Comparison of ENCODE assay signal across 8 cellular contexts in the genomic region with DNA sequence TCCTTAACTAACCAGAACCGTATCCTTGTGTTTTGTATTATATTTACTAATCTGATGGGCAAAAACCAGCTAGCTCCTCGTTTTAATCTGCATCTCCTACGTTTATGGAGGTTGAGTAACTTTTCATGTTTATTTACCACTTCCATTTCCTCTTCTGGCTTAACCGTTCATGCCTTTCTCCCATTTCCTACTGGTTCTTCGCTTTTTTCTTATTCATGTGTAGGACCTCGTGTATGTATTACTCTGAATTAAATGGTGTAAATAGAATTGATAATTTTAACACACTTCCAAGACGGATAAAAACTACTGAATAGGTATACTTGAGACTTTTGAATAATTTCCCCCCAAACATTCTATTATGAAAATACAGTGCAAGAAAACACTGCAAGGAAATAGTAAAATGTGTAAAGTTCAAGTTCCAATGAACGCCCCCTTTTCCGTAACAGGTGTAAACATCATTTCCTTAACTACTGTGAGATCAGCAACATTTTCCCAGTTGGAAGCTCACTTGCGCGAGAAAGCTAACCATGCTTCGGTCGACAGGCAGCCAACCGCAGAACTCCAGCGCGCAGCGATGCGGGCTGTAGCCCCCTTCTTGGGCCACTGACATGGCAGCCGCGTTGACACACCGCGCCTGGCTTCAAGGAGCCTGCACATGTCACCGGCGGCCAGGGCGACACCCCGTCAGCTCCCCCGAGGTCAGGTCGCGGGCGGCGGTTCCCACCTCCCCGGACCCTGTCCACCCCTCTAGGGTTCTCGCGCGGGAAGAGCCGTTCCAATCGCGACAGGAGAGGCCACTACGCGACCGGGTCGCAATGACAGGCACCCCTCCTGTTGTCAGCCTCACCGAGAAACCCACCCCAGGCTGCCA. TPM values are rescaled to one million over a fixed set of nuclear protein-coding genes. Genes with fewer than 3 reads are reported as not detected.
DNase-seq lines count a peak whose midpoint lies in the region; ATAC-seq and TF ChIP-seq lines count a peak whose summit lies in the region.

No MANE protein-coding gene starts in this region.

- TF ChIP-seq POLR2A in spleen (IDR thresholded peaks at IDR 0.05), result no peak

- peaks cover 13 to 48% (median 24%) of the 10 kb centered on the region in 10 experiments for H3K4me1 ChIP-seq in BLaER1 treated with 17β-estradiol and CSF1 and Interleukin-3, amounts not matched to agents 10 nM and 100 nM
- H3K4me1 ChIP-seq in spleen, result peaks cover 4 to 64% (median 37%) of the 10 kb centered on the region in 6 donors

- H3K4me3 ChIP-seq in BLaER1 treated with 17β-estradiol and CSF1 and Interleukin-3, amounts not matched to agents 10 nM and 100 nM, result peak overlapping the region; percentile 75 to 99 (median 96)
- H3K4me3 ChIP-seq in brain microvascular endothelial cell (ENCODE audit: low read depth, low read length) (peak overlapping the region; percentile 91), spleen (peak overlapping the region; percentile 82 to 94 (median 90))

- H3K9ac ChIP-seq in BLaER1 treated with 17β-estradiol and CSF1 and Interleukin-3, amounts not matched to agents 10 nM and 100 nM, result peak overlapping the region; percentile 89 to 99 (median 96)

- H3K27ac ChIP-seq in BLaER1 treated with 17β-estradiol and CSF1 and Interleukin-3, amounts not matched to agents 10 nM and 100 nM, result peak overlapping the region; percentile 83 to 98 (median 95)
- peak overlapping the region; percentile 83 for H3K27ac ChIP-seq in brain microvascular endothelial cell
- H3K27ac ChIP-seq in spleen, result peak overlapping the region; percentile 85 to 98 (median 94)

- no peaks in the 10 kb centered on the region for H3K9me3 ChIP-seq in BLaER1 treated with 17β-estradiol and CSF1 and Interleukin-3, amounts not matched to agents 10 nM and 100 nM (replicated peaks in 1 of 11)
- no peaks in the 10 kb centered on the region for H3K9me3 ChIP-seq in spleen

- H3K36me3 ChIP-seq in BLaER1 treated with 17β-estradiol and CSF1 and Interleukin-3, amounts not matched to agents 10 nM and 100 nM, result peaks cover 0 to 5% (median 0%) of the 10 kb centered on the region in 11 experiments; a peak in 5 of 22 replicates
- H3K36me3 ChIP-seq in brain microvascular endothelial cell (replicated peaks) (no peaks in the 10 kb centered on the region), spleen (no peaks in the 10 kb centered on the region)

- ATAC-seq in GM19467 (IDR thresholded peaks at IDR 0.05; ENCODE audit: unreplicated experiment), result peak; percentile 6

- H3K27me3 ChIP-seq in BLaER1 treated with 17β-estradiol and CSF1 and Interleukin-3, amounts not matched to agents 10 nM and 100 nM, result no peaks in the 10 kb centered on the region
- H3K27me3 ChIP-seq in brain microvascular endothelial cell (replicated peaks) (no peaks in the 10 kb centered on the region), spleen (replicated peaks in 1 of 7) (no peaks in the 10 kb centered on the region)

- TF ChIP-seq CTCF in brain microvascular endothelial cell (IDR thresholded peaks at IDR 0.05; ENCODE audit: low read depth, low read length, missing control alignments), result no peak
- no peak for TF ChIP-seq CTCF in spleen (IDR thresholded peaks at IDR 0.05 in 8 of 11, conservative IDR thresholded peaks at IDR 0.05 in 3 of 11)

- 1 to 3% (median 1%) methylated on average over 18 to 43 of the region's 43 CpGs for WGBS in spleen, 5 donors

- intact Hi-C loops in spleen (cut with DNase I; ENCODE audit: low total_unique reads), result no loop called here

- peak in 39 of 76 experiments; percentile 8 to 63 (median 36) for DNase-seq in HUDEP-2 (lab: John Stamatoyannopoulos, UW; ENCODE audit: unreplicated experiment in 76 of 76)
- DNase-seq in SW 1271 (lab: John Stamatoyannopoulos, UW), result peak; percentile 16 to 46
- peak; percentile 8 for DNase-seq in brain microvascular endothelial cell
- peak; percentile 40 for DNase-seq in iPS-NIHi7 (ENCODE audit: extremely low spot score)
- peak; percentile 94 for DNase-seq in spleen
- no peak for DNase-seq in H4 (ENCODE audit: low spot score)

- H4K20me1 ChIP-seq in BLaER1 treated with 17β-estradiol and CSF1 and Interleukin-3, amounts not matched to agents 10 nM and 100 nM, result peaks cover 0 to 12% (median 0%) of the 10 kb centered on the region in 11 experiments; a peak in 7 of 22 replicates

- in situ Hi-C loops in brain microvascular endothelial cell (cut with HindIII; ENCODE audit: low pct_ligation_motif_present, low sequenced_read_pairs), result no loop called here

- peak overlapping the region; percentile 52 to 89 (median 79) for H3K4me2 ChIP-seq in BLaER1 treated with 17β-estradiol and CSF1 and Interleukin-3, amounts not matched to agents 10 nM and 100 nM

RNA-seq across cellular contexts. Expression of a gene that starts 0.8 kb away (rescaled TPM):
- 10 to 100 TPM; 26.0 to 49.8 (median 34.4) TPM for total RNA-seq in spleen
- polyA plus RNA-seq in spleen, result 1 to 10 TPM; 7.2 to 8.8 (median 8.0) TPM
- 21.7 and 28.4 TPM in 2 replicates for total RNA-seq in H4 (2014; rRNA removed; shearing (Covaris generic))
